Comparison of ENCODE assay signal across 34 cellular contexts in the genomic region with DNA sequence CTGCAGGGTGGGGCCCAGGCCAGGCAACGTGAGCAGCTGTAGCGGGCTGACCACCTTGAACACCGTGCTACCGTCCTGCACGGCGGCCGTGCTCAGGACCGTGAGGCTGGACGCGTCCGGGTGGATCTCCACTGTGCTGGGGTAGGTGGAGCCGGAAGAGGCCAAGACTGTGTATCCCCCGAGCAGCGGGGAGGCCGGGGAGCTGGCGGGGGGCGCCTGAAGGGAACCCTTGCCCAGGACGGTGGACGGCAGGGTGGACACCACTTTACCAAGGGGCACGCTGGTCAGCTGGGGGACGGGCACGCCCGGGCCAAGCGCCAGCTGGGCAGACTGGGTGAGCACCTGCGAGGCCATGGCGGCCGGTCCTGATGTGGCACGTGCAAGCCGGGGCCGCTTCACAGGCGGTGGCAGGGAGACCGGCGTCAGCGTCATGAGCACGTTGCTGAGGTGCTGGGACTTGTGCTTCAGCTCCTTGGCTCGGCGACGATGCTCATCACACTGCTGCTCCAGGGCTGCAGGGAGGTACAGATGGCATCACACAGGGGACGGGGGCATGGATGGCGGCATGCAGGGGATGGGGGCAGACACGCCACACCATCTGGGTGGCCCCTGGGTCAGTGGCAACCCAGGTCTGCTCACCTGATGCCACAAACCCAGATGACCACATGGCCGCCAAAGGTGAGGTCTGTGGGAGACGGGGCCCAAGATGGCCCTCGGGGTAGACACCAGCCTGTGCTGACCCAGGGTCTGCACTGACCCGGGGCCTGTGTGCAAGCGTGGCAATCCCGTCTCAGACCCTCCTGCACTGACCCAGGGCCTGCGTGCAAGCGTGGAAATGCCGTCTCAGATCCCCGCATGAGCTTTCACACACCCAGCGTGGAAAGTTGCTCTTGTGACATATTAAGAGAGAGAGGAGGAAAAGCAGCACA. TPM values are rescaled to one million over a fixed set of nuclear protein-coding genes. Genes with fewer than 3 reads are reported as not detected.
DNase-seq lines count a peak whose midpoint lies in the region; ATAC-seq, FAIRE-seq and TF ChIP-seq lines count a peak whose summit lies in the region.
"Had no signal": no experiment of that assay in that cellular context is flagged by ENCODE, and none has a peak within 500 bp of the region (broad histone marks: within the 10 kb centered on the region; RNA-seq: fewer than 3 reads in every experiment).

No MANE protein-coding gene starts in this region.

- H2AFZ ChIP-seq in GM12878 (ENCODE audit: control insufficient read depth, low read depth, low read length), result no peak overlapping the region

- no peaks in the 10 kb centered on the region for H3K9me3 ChIP-seq in CD4-positive, CD25-positive, alpha-beta regulatory T cell (ENCODE audit: control insufficient read depth in 2 of 2, low read length in 2 of 2)
- no peaks in the 10 kb centered on the region for H3K9me3 ChIP-seq in GM12878 (replicated peaks; ENCODE audit: control insufficient read depth, insufficient read depth, low read length)
- no peaks in the 10 kb centered on the region for H3K9me3 ChIP-seq in lower lobe of right lung
- H3K9me3 ChIP-seq: ascending aorta, psoas muscle, tibial artery had no signal

- no peaks in the 10 kb centered on the region for H4K20me1 ChIP-seq in GM12878 (ENCODE audit: control insufficient read depth, insufficient read depth)

- SMC1A ChIA-PET in GM12878 (lab: Charles Lee; ENCODE audit: uncharacterized antibody, unreplicated experiment), result no interaction called here

- H3K27me3 ChIP-seq in CD4-positive, CD25-positive, alpha-beta regulatory T cell (ENCODE audit: control insufficient read depth, insufficient read depth, low read length), result no peaks in the 10 kb centered on the region
- H3K27me3 ChIP-seq in GM12878 (replicated peaks in 1 of 2; ENCODE audit: control insufficient read depth in 2 of 2, insufficient read depth in 2 of 2, low read length in 1 of 2), result no peaks in the 10 kb centered on the region
- no peaks in the 10 kb centered on the region for H3K27me3 ChIP-seq in lower lobe of right lung (ENCODE audit: low read depth)
- H3K27me3 ChIP-seq: ascending aorta, tibial artery had no signal

- no peak for TF ChIP-seq RAD21 in GM12878 (IDR thresholded peaks at IDR 0.05; ENCODE audit: insufficient read depth, low read depth, low read length)

- peak overlapping the region in 2 of 3 donors; percentile 51 to 63 for H3K27ac Mint-ChIP-seq in CD4-positive, CD25-positive, alpha-beta regulatory T cell
- H3K27ac Mint-ChIP-seq: activated CD8-positive, alpha-beta memory T cell treated with anti-CD3 and anti-CD28 coated beads, Interleukin-2, amount 10 ng/mL, durations not matched to agents 7 days and 5 days; activated T-cell treated with anti-CD3 and anti-CD28 coated beads, Interleukin-2, amount 50 U/mL, for 72 hours; B cell; dendritic cell treated with granulocyte-macrophage colony-stimulating factor and Interleukin-4, amounts not matched to agents 40 ng/mL and 50 ng/mL, for 4 days; endodermal cell had no signal

- H3K36me3 ChIP-seq in CD4-positive, CD25-positive, alpha-beta regulatory T cell (ENCODE audit: control insufficient read depth, insufficient read depth, low read length), result peaks cover 33% of the 10 kb centered on the region
- H3K36me3 ChIP-seq in GM12878 (ENCODE audit: control insufficient read depth in 2 of 2, insufficient read depth in 2 of 2, low read length in 1 of 2) (peaks cover 4 to 7% of the 10 kb centered on the region in 2 experiments; a peak in 3 of 4 replicates), lower lobe of right lung (peaks cover 66% of the 10 kb centered on the region)

- in situ Hi-C loops in GM12878 (cut with MboI), result no loop called here

- no peak for DNase-seq in CD4-positive, CD25-positive, alpha-beta regulatory T cell
- DNase-seq in GM12878 (ENCODE audit: low read depth, low spot score) (no peak), lower lobe of right lung (peak; percentile 43), OCI-M2 (lab: John Stamatoyannopoulos, UW; ENCODE audit: unreplicated experiment) (no peak), cardiac septum (ENCODE audit: low spot score) (no peak)
- DNase-seq: activated CD4-positive, alpha-beta T cell treated with anti-CD3 and anti-CD28 coated beads, Interleukin-2, amount 50 U/mL, for 4 hours; activated CD8-positive, alpha-beta memory T cell treated with anti-CD3 and anti-CD28 coated beads, Interleukin-2, amount 10 ng/mL, durations not matched to agents 7 days and 5 days; activated T-cell treated with anti-CD3 and anti-CD28 coated beads, Interleukin-2, amount 50 U/mL, for 72 hours; DMS153; endodermal cell; glutamatergic neuron; KBM-7; naive thymus-derived CD4-positive, alpha-beta T cell; NCI-H187; NCI-H510A; occipital lobe; psoas muscle; RPMI8226; stimulated activated CD4-positive, alpha-beta T cell treated with anti-CD3 and anti-CD28 coated beads, Interleukin-4, amount 100 ng/mL, for 24 hours; tibial artery had no signal

- no peaks in the 10 kb centered on the region for H3K79me2 ChIP-seq in GM12878 (ENCODE audit: control insufficient read depth, insufficient read depth, low read length)

- intact Hi-C loops in GM12878 (cut with micrococcal nuclease; ENCODE audit: unreplicated experiment), result no loop called here
- intact Hi-C loops in lower lobe of right lung (cut with DNase I), result no loop called here
- intact Hi-C loops in cardiac septum (cut with DNase I), result no loop called here

- no peak overlapping the region for H3K9ac ChIP-seq in GM12878 (ENCODE audit: control insufficient read depth, insufficient read depth, low read length)

- H3K27me3 Mint-ChIP-seq in CD4-positive, CD25-positive, alpha-beta regulatory T cell, result no peaks in the 10 kb centered on the region
- H3K27me3 Mint-ChIP-seq: activated CD8-positive, alpha-beta memory T cell treated with anti-CD3 and anti-CD28 coated beads, Interleukin-2, amount 10 ng/mL, durations not matched to agents 7 days and 5 days; B cell; naive thymus-derived CD4-positive, alpha-beta T cell had no signal

- H3K4me1 Mint-ChIP-seq in CD4-positive, CD25-positive, alpha-beta regulatory T cell, result peaks cover 0 to 19% (median 4%) of the 10 kb centered on the region in 4 donors
- H3K4me1 Mint-ChIP-seq: activated CD8-positive, alpha-beta memory T cell treated with anti-CD3 and anti-CD28 coated beads, Interleukin-2, amount 10 ng/mL, durations not matched to agents 7 days and 5 days had no signal

- H3K36me3 Mint-ChIP-seq in CD4-positive, CD25-positive, alpha-beta regulatory T cell, result peaks cover 17% of the 10 kb centered on the region

- TF ChIP-seq CTCF in GM12878 (IDR thresholded peaks at IDR 0.05 in 2 of 3, conservative IDR thresholded peaks at IDR 0.05 in 1 of 3; ENCODE audit: control insufficient read depth in 2 of 3, extremely low read depth in 1 of 3, insufficient read depth in 1 of 3, low read depth in 3 of 3, low read length in 3 of 3), result no peak
- TF ChIP-seq CTCF in lower lobe of right lung (IDR thresholded peaks at IDR 0.05), result no peak

- no TSS peak for BruUV-seq in GM12878 (replicated peaks; lab: Mats Ljungman, UMichigan)

- FAIRE-seq in GM12878 (lab: Jason Lieb, UNC), result no peak
- FAIRE-seq: GM19239, TTC549 had no signal

- no peak overlapping the region for H3K4me3 ChIP-seq in CD4-positive, CD25-positive, alpha-beta regulatory T cell (ENCODE audit: low read depth, low read length)
- H3K4me3 ChIP-seq in GM12878 (no peak overlapping the region), lower lobe of right lung (no peak overlapping the region)
- H3K4me3 ChIP-seq: ascending aorta, psoas muscle, SK-N-MC, tibial artery had no signal

- no peak for ATAC-seq in CD4-positive, CD25-positive, alpha-beta regulatory T cell (ENCODE audit: low read depth in 2 of 2)
- ATAC-seq in GM12878 (no peak), lower lobe of right lung (no peak), GM21526 (IDR thresholded peaks at IDR 0.05; ENCODE audit: low FRiP score, unreplicated experiment) (no peak)
- ATAC-seq: activated CD4-positive, CD25-positive, alpha-beta regulatory T cell treated with anti-CD3 and anti-CD28 coated beads, Interleukin-2, amount 50 U/mL, for 24 hours; activated CD8-positive, alpha-beta memory T cell treated with anti-CD3 and anti-CD28 coated beads, Interleukin-2, amount 10 ng/mL, durations not matched to agents 7 days and 5 days; activated T-cell treated with anti-CD3 and anti-CD28 coated beads, Interleukin-2, amount 50 U/mL, for 72 hours; esophagus mucosa; naive thymus-derived CD4-positive, alpha-beta T cell; psoas muscle had no signal

- 94% methylated on average over 52 of the region's 52 CpGs for WGBS in GM12878 (ENCODE audit: insufficient coverage, insufficient replicate concordance, low lambda C conversion rate, missing lambda C conversion rate)

- POLR2A ChIA-PET in GM12878 (lab: Charles Lee), result no interaction called here

- H3K4me1 ChIP-seq in CD4-positive, CD25-positive, alpha-beta regulatory T cell (ENCODE audit: control insufficient read depth, insufficient read depth, low read length, poor library complexity, severe bottlenecking), result no peaks in the 10 kb centered on the region
- H3K4me1 ChIP-seq in GM12878 (ENCODE audit: control insufficient read depth, insufficient read depth, low read length) (no peaks in the 10 kb centered on the region), lower lobe of right lung (no peaks in the 10 kb centered on the region)
- H3K4me1 ChIP-seq: psoas muscle, tibial artery had no signal

- H3K4me3 Mint-ChIP-seq in CD4-positive, CD25-positive, alpha-beta regulatory T cell, result no peak overlapping the region
- H3K4me3 Mint-ChIP-seq: activated CD8-positive, alpha-beta memory T cell treated with anti-CD3 and anti-CD28 coated beads, Interleukin-2, amount 10 ng/mL, durations not matched to agents 7 days and 5 days; activated T-cell treated with anti-CD3 and anti-CD28 coated beads, Interleukin-2, amount 50 U/mL, for 72 hours; B cell; dendritic cell treated with granulocyte-macrophage colony-stimulating factor and Interleukin-4, amounts not matched to agents 40 ng/mL and 50 ng/mL, for 4 days; endodermal cell; naive thymus-derived CD4-positive, alpha-beta T cell had no signal

- H3K27ac ChIP-seq in CD4-positive, CD25-positive, alpha-beta regulatory T cell (ENCODE audit: insufficient read depth, low read length, poor library complexity, severe bottlenecking), result no peak overlapping the region
- H3K27ac ChIP-seq in GM12878 (ENCODE audit: control insufficient read depth, insufficient read depth) (no peak overlapping the region), lower lobe of right lung (no peak overlapping the region)
- H3K27ac ChIP-seq: ascending aorta, psoas muscle, SK-N-MC, tibial artery had no signal

- RAD21 ChIA-PET in GM12878 (lab: Charles Lee; ENCODE audit: unreplicated experiment), result no interaction called here

- TF ChIP-seq EP300 in GM12878 (IDR thresholded peaks at IDR 0.05; ENCODE audit: borderline replicate concordance in 1 of 2, control insufficient read depth in 1 of 2, low read depth in 2 of 2, low read length in 2 of 2), result no peak

- TF ChIP-seq POLR2A in GM12878 (IDR thresholded peaks at IDR 0.05; ENCODE audit: low read depth, low read length), result 0 out of 2 replicates have a peak, but pooled peaks have one; percentile 13

- CTCF ChIA-PET in GM12878 (lab: Yijun Ruan, JAX), result no interaction called here

- peaks cover 0 to 2% (median 0%) of the 10 kb centered on the region in 7 donors for H3K9me3 Mint-ChIP-seq in CD4-positive, CD25-positive, alpha-beta regulatory T cell
- H3K9me3 Mint-ChIP-seq: activated T-cell treated with anti-CD3 and anti-CD28 coated beads, Interleukin-2, amount 50 U/mL, for 72 hours; dendritic cell treated with granulocyte-macrophage colony-stimulating factor and Interleukin-4, amounts not matched to agents 40 ng/mL and 50 ng/mL, for 4 days; endodermal cell; naive thymus-derived CD4-positive, alpha-beta T cell had no signal

- H3K4me2 ChIP-seq in GM12878 (ENCODE audit: control insufficient read depth, insufficient read depth), result no peak overlapping the region

RNA-seq across cellular contexts. Expression of a gene that starts 16.4 kb away (rescaled TPM):
- total RNA-seq in CD4-positive, CD25-positive, alpha-beta regulatory T cell, result 124 TPM
- 1 to 10 TPM; 5.8 to 8.9 (median 7.1) TPM for polyA plus RNA-seq in CD4-positive, CD25-positive, alpha-beta regulatory T cell
- total RNA-seq in GM12878 (2013; cell fraction: nucleolus; rRNA removed), result 68.5 and 92.6 TPM in 2 replicates
- 19.9 and 22.1 TPM in 2 replicates for total RNA-seq in GM12878 (2014; rRNA removed)
- total RNA-seq in GM12878 (2014; rRNA removed; fragmentation: Illumina TruSeq; extraction: Trizol), result 6.7 and 7.1 TPM in 2 replicates
- total RNA-seq in GM12878 (2021), result 33.3 and 36.9 TPM in 2 replicates
- polyA plus RNA-seq in GM12878 (2011; ENCODE audit: low read depth), result 5.4 TPM
- 8.3 and 17.2 TPM in 2 replicates for polyA plus RNA-seq in GM12878 (2011; rRNA removed)
- 15.6 and 31.4 TPM in 2 replicates for polyA plus RNA-seq in GM12878 (2011; cell fraction: cytosol; rRNA removed)
- polyA plus RNA-seq in GM12878 (2011; cell fraction: nucleus; rRNA removed), result 82.5 and 82.6 TPM in 2 replicates
- polyA plus RNA-seq in GM12878 (2012), result 12.4 and 21.7 TPM in 2 replicates
- polyA plus RNA-seq in GM12878 (2014; fragmentation: Illumina TruSeq; extraction: Trizol), result 0.73 and 5.7 TPM in 2 replicates
- polyA plus RNA-seq in GM12878 (2014; fragmentation: Nextera tagmentation; extraction: Ambion mirVana), result under 1 TPM; 0.05 to 0.08 TPM
- polyA plus RNA-seq in GM12878 (2014; rRNA removed), result 21.1 and 23.0 TPM in 2 replicates
- 1 to 10 TPM; 1.8 to 1.9 TPM for polyA plus RNA-seq in GM12878 (2016; fragmentation: Nextera tagmentation; extraction: Ambion mirVana)
- 36.1 and 73.4 TPM in 2 replicates for polyA minus RNA-seq in GM12878 (2011; rRNA and poly(A)+ RNA removed)
- polyA minus RNA-seq in GM12878 (2011; cell fraction: cytosol; rRNA and poly(A)+ RNA removed), result 43.2 and 44.7 TPM in 2 replicates
- polyA minus RNA-seq in GM12878 (2011; cell fraction: nucleus; rRNA and poly(A)+ RNA removed), result 64.3 and 105 TPM in 2 replicates
- total RNA-seq in lower lobe of right lung, result 59.6 TPM
- 12.1 TPM for total RNA-seq in cardiac septum

RNA-seq across cellular contexts. Expression of a gene that starts 36.4 kb away (rescaled TPM):
- 21.9 TPM for total RNA-seq in CD4-positive, CD25-positive, alpha-beta regulatory T cell
- polyA plus RNA-seq in CD4-positive, CD25-positive, alpha-beta regulatory T cell, result 10 to 100 TPM in 2 of 4 donors, 1 to 10 TPM in 2; 8.3 to 10.5 (median 9.4) TPM
- 15.7 and 19.8 TPM in 2 replicates for total RNA-seq in GM12878 (2013; cell fraction: nucleolus; rRNA removed)
- total RNA-seq in GM12878 (2014; rRNA removed) (14.8 and 15.1 TPM in 2 replicates), GM12878 (2014; rRNA removed; fragmentation: Illumina TruSeq; extraction: Trizol) (4.9 and 5.2 TPM in 2 replicates), GM12878 (2021) (13.3 and 14.8 TPM in 2 replicates), lower lobe of right lung (9.7 TPM), cardiac septum (6.8 TPM)
- polyA plus RNA-seq in GM12878 (2011; ENCODE audit: low read depth), result 3.9 TPM
- polyA plus RNA-seq in GM12878 (2011; rRNA removed) (6.9 and 10.8 TPM in 2 replicates), GM12878 (2014; fragmentation: Illumina TruSeq; extraction: Trizol) (3.1 and 5.4 TPM in 2 replicates), GM12878 (2014; fragmentation: Nextera tagmentation; extraction: Ambion mirVana) (under 1 TPM; 0.08 to 0.27 TPM), GM12878 (2014; rRNA removed) (12.7 and 14.2 TPM in 2 replicates), GM12878 (2016; fragmentation: Nextera tagmentation; extraction: Ambion mirVana) (1 to 10 TPM; 3.4 to 8.3 TPM)
- 12.9 and 14.5 TPM in 2 replicates for polyA plus RNA-seq in GM12878 (2011; cell fraction: cytosol; rRNA removed)
- polyA plus RNA-seq in GM12878 (2011; cell fraction: nucleus; rRNA removed), result 36.3 and 38.7 TPM in 2 replicates
- 10.0 and 11.3 TPM in 2 replicates for polyA plus RNA-seq in GM12878 (2012)
- 6.2 and 10.8 TPM in 2 replicates for polyA minus RNA-seq in GM12878 (2011; rRNA and poly(A)+ RNA removed)
- 5.2 and 5.7 TPM in 2 replicates for polyA minus RNA-seq in GM12878 (2011; cell fraction: cytosol; rRNA and poly(A)+ RNA removed)
- 5.2 and 7.2 TPM in 2 replicates for polyA minus RNA-seq in GM12878 (2011; cell fraction: nucleus; rRNA and poly(A)+ RNA removed)

RNA-seq across cellular contexts. Expression of a gene that starts 36.5 kb away (rescaled TPM):
- total RNA-seq in CD4-positive, CD25-positive, alpha-beta regulatory T cell, result 1.5 TPM
- polyA plus RNA-seq in CD4-positive, CD25-positive, alpha-beta regulatory T cell, result under 1 TPM; 0.07 to 0.94 (median 0.18) TPM
- total RNA-seq in GM12878 (2013; cell fraction: nucleolus; rRNA removed), result 0.81 and 1.9 TPM in 2 replicates
- total RNA-seq in GM12878 (2014; rRNA removed), result 0.40 and 0.54 TPM in 2 replicates
- total RNA-seq in GM12878 (2014; rRNA removed; fragmentation: Illumina TruSeq; extraction: Trizol), result 0.09 TPM in 1 of 2 replicates, not detected in the other
- 0.72 and 0.77 TPM in 2 replicates for total RNA-seq in GM12878 (2021)
- not detected for polyA plus RNA-seq in GM12878 (2011; ENCODE audit: low read depth)
- polyA plus RNA-seq in GM12878 (2011; rRNA removed), result 0.26 and 0.31 TPM in 2 replicates
- 0.93 and 1.2 TPM in 2 replicates for polyA plus RNA-seq in GM12878 (2011; cell fraction: cytosol; rRNA removed)
- polyA plus RNA-seq in GM12878 (2011; cell fraction: nucleus; rRNA removed), result 5.7 and 6.0 TPM in 2 replicates
- polyA plus RNA-seq in GM12878 (2012), result 0.24 and 0.52 TPM in 2 replicates
- 0.09 TPM in 1 of 2 replicates, not detected in the other for polyA plus RNA-seq in GM12878 (2014; fragmentation: Illumina TruSeq; extraction: Trizol)
- polyA plus RNA-seq in GM12878 (2014; fragmentation: Nextera tagmentation; extraction: Ambion mirVana), result not detected
- 0.37 and 1.0 TPM in 2 replicates for polyA plus RNA-seq in GM12878 (2014; rRNA removed)
- under 1 TPM; 0.24 to 0.37 TPM for polyA plus RNA-seq in GM12878 (2016; fragmentation: Nextera tagmentation; extraction: Ambion mirVana)
- polyA minus RNA-seq in GM12878 (2011; rRNA and poly(A)+ RNA removed), result 0.37 and 0.62 TPM in 2 replicates
- polyA minus RNA-seq in GM12878 (2011; cell fraction: cytosol; rRNA and poly(A)+ RNA removed), result 0.80 TPM in 1 of 2 replicates, not detected in the other
- 1.2 and 1.5 TPM in 2 replicates for polyA minus RNA-seq in GM12878 (2011; cell fraction: nucleus; rRNA and poly(A)+ RNA removed)
- 1.3 TPM for total RNA-seq in lower lobe of right lung
- total RNA-seq in cardiac septum, result not detected
- total RNA-seq: ascending aorta, H4, HT1080 had no signal

RNA-seq across cellular contexts. Expression of a gene that starts 42.9 kb away (rescaled TPM):
- not detected for total RNA-seq in CD4-positive, CD25-positive, alpha-beta regulatory T cell
- not detected for polyA plus RNA-seq in CD4-positive, CD25-positive, alpha-beta regulatory T cell
- not detected in 2 replicates for total RNA-seq in GM12878 (2013; cell fraction: nucleolus; rRNA removed)
- not detected in 2 replicates for total RNA-seq in GM12878 (2014; rRNA removed)
- not detected in 2 replicates for total RNA-seq in GM12878 (2014; rRNA removed; fragmentation: Illumina TruSeq; extraction: Trizol)
- not detected in 2 replicates for total RNA-seq in GM12878 (2021)
- polyA plus RNA-seq in GM12878 (2011; ENCODE audit: low read depth), result not detected
- polyA plus RNA-seq in GM12878 (2011; rRNA removed), result 0.07 TPM in 1 of 2 replicates, not detected in the other
- polyA plus RNA-seq in GM12878 (2011; cell fraction: cytosol; rRNA removed), result 0.07 and 0.15 TPM in 2 replicates
- 0.31 and 0.34 TPM in 2 replicates for polyA plus RNA-seq in GM12878 (2011; cell fraction: nucleus; rRNA removed)
- not detected in 2 replicates for polyA plus RNA-seq in GM12878 (2012)
- not detected in 2 replicates for polyA plus RNA-seq in GM12878 (2014; fragmentation: Illumina TruSeq; extraction: Trizol)
- not detected for polyA plus RNA-seq in GM12878 (2014; fragmentation: Nextera tagmentation; extraction: Ambion mirVana)
- polyA plus RNA-seq in GM12878 (2014; rRNA removed), result 0.14 TPM in 1 of 2 replicates, not detected in the other
- polyA plus RNA-seq in GM12878 (2016; fragmentation: Nextera tagmentation; extraction: Ambion mirVana), result not detected
- not detected in 2 replicates for polyA minus RNA-seq in GM12878 (2011; rRNA and poly(A)+ RNA removed)
- not detected in 2 replicates for polyA minus RNA-seq in GM12878 (2011; cell fraction: cytosol; rRNA and poly(A)+ RNA removed)
- not detected in 2 replicates for polyA minus RNA-seq in GM12878 (2011; cell fraction: nucleus; rRNA and poly(A)+ RNA removed)
- not detected for total RNA-seq in lower lobe of right lung
- not detected for total RNA-seq in cardiac septum
- total RNA-seq: activated CD8-positive, alpha-beta memory T cell treated with anti-CD3 and anti-CD28 coated beads, Interleukin-2, amount 10 ng/mL, durations not matched to agents 7 days and 5 days; activated T-cell treated with anti-CD3 and anti-CD28 coated beads, Interleukin-2, amount 50 U/mL, for 72 hours; ascending aorta; endodermal cell; fibroblast of villous mesenchyme; H4; HT1080; kidney epithelial cell; occipital lobe; psoas muscle; T-helper 1 cell treated with Interleukin-12 subunit alpha and Interleukin-12 subunit beta and Interleukin-4 antibody, amounts not matched to agents 30 ng/mL and 1 ng/mL, for 36 hours had no signal
- polyA plus RNA-seq: naive thymus-derived CD4-positive, alpha-beta T cell; psoas muscle had no signal

RNA-seq across cellular contexts. Expression of a gene that starts 53.3 kb away (rescaled TPM):
- 0.20 TPM for total RNA-seq in CD4-positive, CD25-positive, alpha-beta regulatory T cell
- polyA plus RNA-seq in CD4-positive, CD25-positive, alpha-beta regulatory T cell, result under 1 TPM in 3 of 4 donors, not detected in 1; 0.15 to 0.21 (median 0.19) TPM
- 0.23 and 0.39 TPM in 2 replicates for total RNA-seq in GM12878 (2013; cell fraction: nucleolus; rRNA removed)
- total RNA-seq in GM12878 (2014; rRNA removed) (not detected in 2 replicates), GM12878 (2014; rRNA removed; fragmentation: Illumina TruSeq; extraction: Trizol) (0.09 TPM in 1 of 2 replicates, not detected in the other), GM12878 (2021) (0.21 and 0.24 TPM in 2 replicates), lower lobe of right lung (4.2 TPM), cardiac septum (not detected)
- 0.22 TPM for polyA plus RNA-seq in GM12878 (2011; ENCODE audit: low read depth)
- polyA plus RNA-seq in GM12878 (2011; rRNA removed) (0.20 and 0.32 TPM in 2 replicates), GM12878 (2014; fragmentation: Illumina TruSeq; extraction: Trizol) (0.04 TPM in 1 of 2 replicates, not detected in the other), GM12878 (2014; fragmentation: Nextera tagmentation; extraction: Ambion mirVana) (under 1 TPM in 1 of 2 experiments, not detected in 1; 0.02 TPM), GM12878 (2014; rRNA removed) (0.14 and 0.28 TPM in 2 replicates), GM12878 (2016; fragmentation: Nextera tagmentation; extraction: Ambion mirVana) (under 1 TPM in 1 of 2 experiments, not detected in 1; 0.08 TPM)
- polyA plus RNA-seq in GM12878 (2011; cell fraction: cytosol; rRNA removed), result 0.34 and 0.37 TPM in 2 replicates
- 0.86 and 1.2 TPM in 2 replicates for polyA plus RNA-seq in GM12878 (2011; cell fraction: nucleus; rRNA removed)
- polyA plus RNA-seq in GM12878 (2012), result 0.32 and 0.45 TPM in 2 replicates
- polyA minus RNA-seq in GM12878 (2011; rRNA and poly(A)+ RNA removed), result 0.22 and 0.36 TPM in 2 replicates
- 0.52 TPM in 1 of 2 replicates, not detected in the other for polyA minus RNA-seq in GM12878 (2011; cell fraction: cytosol; rRNA and poly(A)+ RNA removed)
- 0.19 and 0.24 TPM in 2 replicates for polyA minus RNA-seq in GM12878 (2011; cell fraction: nucleus; rRNA and poly(A)+ RNA removed)
- total RNA-seq: ascending aorta, H4, HT1080 had no signal
